In genomic region chr22:19852177-19852781, GRCh38 we compare ENCODE assay signal across 10 cellular contexts. TPM values are rescaled to one million over a fixed set of nuclear protein-coding genes. Genes with fewer than 3 reads are reported as not detected.
A peak's percentile ranks its signal among the peaks of the same experiment; 100 is the strongest.
DNase-seq lines count a peak whose midpoint lies in the region; ATAC-seq, FAIRE-seq and TF ChIP-seq lines count a peak whose summit lies in the region.
"Had no signal": no experiment of that assay in that cellular context is flagged by ENCODE, and none has a peak within 500 bp of the region (broad histone marks: within the 10 kb centered on the region; RNA-seq: fewer than 3 reads in every experiment).

No MANE protein-coding gene starts in this region.

- no peak for TF ChIP-seq EP300 in HepG2 (IDR thresholded peaks at IDR 0.05; ENCODE audit: low read depth in 2 of 2, low read length in 2 of 2)
- no peak for TF ChIP-seq EP300 in HepG2 (CRISPR knock-in tag; IDR thresholded peaks at IDR 0.05; ENCODE audit: borderline replicate concordance)

- no peaks in the 10 kb centered on the region for H3K9me3 ChIP-seq in right atrium auricular region
- peaks cover under 1% of the 10 kb centered on the region for H3K9me3 ChIP-seq in left ventricle myocardium inferior (replicated peaks)
- no peaks in the 10 kb centered on the region for H3K9me3 ChIP-seq in HepG2 (ENCODE audit: low read length)

- POLR2A ChIA-PET in activated CD4-positive, alpha-beta memory T cell treated with anti-CD3 and anti-CD28 coated beads, Interleukin-2, amount 10 ng/mL, durations not matched to agents 7 days and 5 days (lab: Charles Lee) = no interaction called here
- POLR2A ChIA-PET in HepG2 (lab: Yijun Ruan, JAX) = no interaction called here

- H3K27ac ChIP-seq in right atrium auricular region (no peak overlapping the region), left ventricle myocardium inferior (replicated peaks) (no peak overlapping the region), HepG2 (ENCODE audit: extremely low read length, insufficient read depth, low read length) (no peak overlapping the region)

- CTCF ChIA-PET in activated CD4-positive, alpha-beta memory T cell treated with anti-CD3 and anti-CD28 coated beads, Interleukin-2, amount 10 ng/mL, durations not matched to agents 7 days and 5 days (lab: Charles Lee) = no interaction called here
- CTCF ChIA-PET in HepG2 (lab: Yijun Ruan, JAX; ENCODE audit: low intra/inter-chr PET ratio, low total read pairs) = no interaction called here

- H3K4me1 Mint-ChIP-seq in activated CD4-positive, alpha-beta memory T cell treated with anti-CD3 and anti-CD28 coated beads, Interleukin-2, amount 10 ng/mL, durations not matched to agents 7 days and 5 days = peaks cover 34% of the 10 kb centered on the region

- H3K4me3 ChIP-seq in right atrium auricular region (no peak overlapping the region), left ventricle myocardium inferior (no peak overlapping the region), HepG2 (replicated peaks in 1 of 3; ENCODE audit: insufficient read depth in 1 of 3, low read depth in 2 of 3, low read length in 3 of 3) (no peak overlapping the region)

- H3K9ac ChIP-seq in HepG2 (ENCODE audit: insufficient read depth, low read depth, low read length) = peak overlapping the region; percentile 95; the same call in 1 of the 2 replicates

- in situ Hi-C loops in HepG2 (cut with HindIII; ENCODE audit: extremely low pct_ligation_motif_present, low pct_unique_long_range_greater_than_20kb) = loop anchor here (5.0 kb wide), 1 partner anchor 50 kb away; no protein-coding TSS in a partner anchor

- H3K4me1 ChIP-seq in right atrium auricular region = peaks cover 0 to 34% of the 10 kb centered on the region in 2 donors
- H3K4me1 ChIP-seq in left ventricle myocardium inferior = peaks cover 37% of the 10 kb centered on the region
- peaks cover 65% of the 10 kb centered on the region for H3K4me1 ChIP-seq in HepG2 (ENCODE audit: insufficient read depth, low read length)

- no peak overlapping the region for H2AFZ ChIP-seq in HepG2 (ENCODE audit: low read length)

- DNase-seq in right atrium auricular region (ENCODE audit: low spot score) (peak; percentile 56), left ventricle myocardium inferior (no peak), HepG2 (ENCODE audit: low spot score) (no peak), urothelium cell line (ENCODE audit: low spot score) (peak; percentile 5), left ventricle myocardium superior (no peak), NCI-H1417 (lab: John Stamatoyannopoulos, UW) (no peak)
- no peak for DNase-seq in activated CD4-positive, alpha-beta memory T cell treated with anti-CD3 and anti-CD28 coated beads, Interleukin-2, amount 10 ng/mL, durations not matched to agents 7 days and 5 days
- DNase-seq: NCI-H1092 had no signal

- H3K27ac Mint-ChIP-seq in activated CD4-positive, alpha-beta memory T cell treated with anti-CD3 and anti-CD28 coated beads, Interleukin-2, amount 10 ng/mL, durations not matched to agents 7 days and 5 days = no peak overlapping the region

- peaks cover 9% of the 10 kb centered on the region for H4K20me1 ChIP-seq in HepG2 (ENCODE audit: insufficient read depth, low read length)

- peaks cover 45% of the 10 kb centered on the region for H3K79me2 ChIP-seq in HepG2 (ENCODE audit: insufficient read depth, low read length)

- H3K4me3 Mint-ChIP-seq in activated CD4-positive, alpha-beta memory T cell treated with anti-CD3 and anti-CD28 coated beads, Interleukin-2, amount 10 ng/mL, durations not matched to agents 7 days and 5 days = peak overlapping the region; percentile 90

- TF ChIP-seq RAD21 in HepG2 (CRISPR knock-in tag; IDR thresholded peaks at IDR 0.05) = no peak

- 0 out of 4 replicates have a peak, but pooled peaks of 1 of the 2 experiments have one; percentile 23 for TF ChIP-seq POLR2A in HepG2 (IDR thresholded peaks at IDR 0.05; ENCODE audit: insufficient read depth in 1 of 2, low read depth in 2 of 2, low read length in 2 of 2)

- H3K36me3 Mint-ChIP-seq in activated CD4-positive, alpha-beta memory T cell treated with anti-CD3 and anti-CD28 coated beads, Interleukin-2, amount 10 ng/mL, durations not matched to agents 7 days and 5 days (ENCODE audit: low read depth) = peaks cover 17% of the 10 kb centered on the region

- H3K27me3 Mint-ChIP-seq in activated CD4-positive, alpha-beta memory T cell treated with anti-CD3 and anti-CD28 coated beads, Interleukin-2, amount 10 ng/mL, durations not matched to agents 7 days and 5 days = no peaks in the 10 kb centered on the region

- intact Hi-C loops in left ventricle myocardium inferior (cut with micrococcal nuclease) = no loop called here
- intact Hi-C loops in HepG2 (cut with micrococcal nuclease; ENCODE audit: unreplicated experiment) = no loop called here
- intact Hi-C loops in left ventricle myocardium superior (cut with micrococcal nuclease) = no loop called here

- H3K9me3 Mint-ChIP-seq in activated CD4-positive, alpha-beta memory T cell treated with anti-CD3 and anti-CD28 coated beads, Interleukin-2, amount 10 ng/mL, durations not matched to agents 7 days and 5 days = no peaks in the 10 kb centered on the region

- TF ChIP-seq CTCF in right atrium auricular region (IDR thresholded peaks at IDR 0.05) = no peak
- no peak for TF ChIP-seq CTCF in left ventricle myocardium inferior (IDR thresholded peaks at IDR 0.05; ENCODE audit: borderline replicate concordance)
- TF ChIP-seq CTCF in HepG2 (CRISPR knock-in tag; IDR thresholded peaks at IDR 0.05) = no peak

- 99% methylated on average over 12 of the region's 12 CpGs for WGBS in HepG2 (ENCODE audit: low lambda C conversion rate)

- ATAC-seq in HepG2 (no peak), GM19351 (IDR thresholded peaks at IDR 0.05; ENCODE audit: unreplicated experiment) (no peak), left ventricle myocardium superior (no peak)
- ATAC-seq: Right ventricle myocardium inferior had no signal

- H3K27me3 ChIP-seq in right atrium auricular region (no peaks in the 10 kb centered on the region), left ventricle myocardium inferior (ENCODE audit: low read depth) (no peaks in the 10 kb centered on the region), HepG2 (ENCODE audit: control insufficient read depth in 1 of 2, insufficient read depth in 2 of 2, low read length in 2 of 2) (no peaks in the 10 kb centered on the region; a peak in 1 of 5 replicates)

- BruUV-seq in HepG2 (replicated peaks; lab: Mats Ljungman, UMichigan) = no TSS peak

- peak overlapping the region; percentile 80 for H3K4me2 ChIP-seq in HepG2 (ENCODE audit: low read depth, low read length)

- FAIRE-seq in HepG2 (lab: Jason Lieb, UNC) = no peak
- no peak for FAIRE-seq in urothelium cell line (lab: Jason Lieb, UNC)

- H3K36me3 ChIP-seq in right atrium auricular region = peaks cover 17% of the 10 kb centered on the region
- peaks cover 30% of the 10 kb centered on the region for H3K36me3 ChIP-seq in left ventricle myocardium inferior
- peaks cover 6 to 26% of the 10 kb centered on the region in 2 experiments for H3K36me3 ChIP-seq in HepG2 (replicated peaks in 1 of 2; ENCODE audit: control insufficient read depth in 1 of 2, insufficient read depth in 2 of 2, low read length in 2 of 2)

RNA-seq across cellular contexts. Expression of gene GNB1L, which starts 2.4 kb away (rescaled TPM):
- total RNA-seq in right atrium auricular region = 1 to 10 TPM; 2.6 to 4.7 TPM
- 2.9 TPM for total RNA-seq in left ventricle myocardium inferior
- 1 to 10 TPM; 7.4 to 8.7 TPM for total RNA-seq in activated CD4-positive, alpha-beta memory T cell treated with anti-CD3 and anti-CD28 coated beads, Interleukin-2, amount 10 ng/mL, durations not matched to agents 7 days and 5 days
- 7.4 and 7.7 TPM in 2 replicates for total RNA-seq in HepG2 (2016; rRNA removed; fragmentation: Illumina TruSeq; extraction: Trizol)
- total RNA-seq in HepG2 (2016; cell fraction: cytosol; rRNA removed; fragmentation: Illumina TruSeq; extraction: Trizol; ENCODE audit: low read depth) = 2.1 and 3.2 TPM in 2 replicates
- total RNA-seq in HepG2 (2016; cell fraction: insoluble cytoplasmic fraction; rRNA removed; fragmentation: Illumina TruSeq; extraction: Trizol) = 7.8 and 8.7 TPM in 2 replicates
- total RNA-seq in HepG2 (2016; cell fraction: membrane; rRNA removed; fragmentation: Illumina TruSeq; extraction: Trizol) = 4.1 and 4.4 TPM in 2 replicates
- total RNA-seq in HepG2 (2016; cell fraction: nucleus; rRNA removed; fragmentation: Illumina TruSeq; extraction: Trizol) = 4.8 and 5.3 TPM in 2 replicates
- 2.1 and 2.5 TPM in 2 replicates for polyA plus RNA-seq in HepG2 (2011; rRNA removed)
- polyA plus RNA-seq in HepG2 (2011; cell fraction: cytosol; rRNA removed) = 1.7 and 3.9 TPM in 2 replicates
- 4.7 and 6.8 TPM in 2 replicates for polyA plus RNA-seq in HepG2 (2011; cell fraction: nucleus; rRNA removed)
- 2.4 and 4.1 TPM in 2 replicates for polyA plus RNA-seq in HepG2 (2012)
- 1.7 and 2.3 TPM in 2 replicates for polyA plus RNA-seq in HepG2 (2016; cell fraction: cytosol; fragmentation: Illumina TruSeq; extraction: Trizol; ENCODE audit: low read depth)
- polyA plus RNA-seq in HepG2 (2016; cell fraction: insoluble cytoplasmic fraction; fragmentation: Illumina TruSeq; extraction: Trizol; ENCODE audit: low read depth) = 5.9 and 6.5 TPM in 2 replicates
- 2.8 and 3.1 TPM in 2 replicates for polyA plus RNA-seq in HepG2 (2016; cell fraction: membrane; fragmentation: Illumina TruSeq; extraction: Trizol; ENCODE audit: low read depth)
- polyA plus RNA-seq in HepG2 (2016; cell fraction: nucleus; fragmentation: Illumina TruSeq; extraction: Trizol; ENCODE audit: insufficient read depth, low read depth) = 4.2 and 7.0 TPM in 2 replicates
- 2.4 and 4.9 TPM in 2 replicates for polyA minus RNA-seq in HepG2 (2011; rRNA and poly(A)+ RNA removed; ENCODE audit: low replicate concordance)
- polyA minus RNA-seq in HepG2 (2011; cell fraction: cytosol; rRNA and poly(A)+ RNA removed) = 1.7 and 2.4 TPM in 2 replicates
- 0.75 and 1.8 TPM in 2 replicates for polyA minus RNA-seq in HepG2 (2011; cell fraction: nucleus; rRNA and poly(A)+ RNA removed)
- 3.4 TPM for total RNA-seq in left ventricle myocardium superior

RNA-seq across cellular contexts. Expression of gene RTL10, which starts 2.4 kb away (rescaled TPM):
- 1 to 10 TPM; 7.9 to 8.1 TPM for total RNA-seq in right atrium auricular region
- 6.6 TPM for total RNA-seq in left ventricle myocardium inferior
- 10 to 100 TPM; 13.3 to 13.5 TPM for total RNA-seq in activated CD4-positive, alpha-beta memory T cell treated with anti-CD3 and anti-CD28 coated beads, Interleukin-2, amount 10 ng/mL, durations not matched to agents 7 days and 5 days
- 14.1 and 17.6 TPM in 2 replicates for total RNA-seq in HepG2 (2016; rRNA removed; fragmentation: Illumina TruSeq; extraction: Trizol)
- 2.4 and 2.6 TPM in 2 replicates for total RNA-seq in HepG2 (2016; cell fraction: cytosol; rRNA removed; fragmentation: Illumina TruSeq; extraction: Trizol; ENCODE audit: low read depth)
- 10.3 and 13.8 TPM in 2 replicates for total RNA-seq in HepG2 (2016; cell fraction: insoluble cytoplasmic fraction; rRNA removed; fragmentation: Illumina TruSeq; extraction: Trizol)
- 6.4 and 6.7 TPM in 2 replicates for total RNA-seq in HepG2 (2016; cell fraction: membrane; rRNA removed; fragmentation: Illumina TruSeq; extraction: Trizol)
- 15.1 and 15.3 TPM in 2 replicates for total RNA-seq in HepG2 (2016; cell fraction: nucleus; rRNA removed; fragmentation: Illumina TruSeq; extraction: Trizol)
- polyA plus RNA-seq in HepG2 (2011; rRNA removed) = 15.8 and 18.2 TPM in 2 replicates
- 8.3 and 9.5 TPM in 2 replicates for polyA plus RNA-seq in HepG2 (2011; cell fraction: cytosol; rRNA removed)
- polyA plus RNA-seq in HepG2 (2011; cell fraction: nucleus; rRNA removed) = 47.3 and 53.1 TPM in 2 replicates
- polyA plus RNA-seq in HepG2 (2012) = 11.3 and 11.9 TPM in 2 replicates
- 1.3 and 1.5 TPM in 2 replicates for polyA plus RNA-seq in HepG2 (2016; cell fraction: cytosol; fragmentation: Illumina TruSeq; extraction: Trizol; ENCODE audit: low read depth)
- polyA plus RNA-seq in HepG2 (2016; cell fraction: insoluble cytoplasmic fraction; fragmentation: Illumina TruSeq; extraction: Trizol; ENCODE audit: low read depth) = 8.2 and 12.3 TPM in 2 replicates
- polyA plus RNA-seq in HepG2 (2016; cell fraction: membrane; fragmentation: Illumina TruSeq; extraction: Trizol; ENCODE audit: low read depth) = 2.5 and 3.1 TPM in 2 replicates
- 23.5 and 25.4 TPM in 2 replicates for polyA plus RNA-seq in HepG2 (2016; cell fraction: nucleus; fragmentation: Illumina TruSeq; extraction: Trizol; ENCODE audit: insufficient read depth, low read depth)
- 46.0 and 112 TPM in 2 replicates for polyA minus RNA-seq in HepG2 (2011; rRNA and poly(A)+ RNA removed; ENCODE audit: low replicate concordance)
- polyA minus RNA-seq in HepG2 (2011; cell fraction: cytosol; rRNA and poly(A)+ RNA removed) = 8.4 and 10.0 TPM in 2 replicates
- polyA minus RNA-seq in HepG2 (2011; cell fraction: nucleus; rRNA and poly(A)+ RNA removed) = 21.9 and 23.7 TPM in 2 replicates
- total RNA-seq in left ventricle myocardium superior = 8.0 TPM

Comparison
In these comparisons a context has a peak if more than half of its experiments do, and no peak if none do; other contexts are left out.
1. DNase-seq: peak in right atrium auricular region (single experiment) and urothelium cell line (single experiment); none in left ventricle myocardium inferior (single experiment), activated CD4-positive, alpha-beta memory T cell treated with anti-CD3 and anti-CD28 coated beads, Interleukin-2, amount 10 ng/mL, durations not matched to agents 7 days and 5 days (single experiment), HepG2 (single experiment), left ventricle myocardium superior (single experiment) and NCI-H1417 (0 of 3).